13 cellular contexts compared by ENCODE assay signal in genomic region chr6:136669299-136669699, GRCh38.
DNase-seq lines count a peak whose midpoint lies in the region; ATAC-seq and TF ChIP-seq lines count a peak whose summit lies in the region.
"Had no signal": no experiment of that assay in that cellular context is flagged by ENCODE, and none has a peak within 500 bp of the region (broad histone marks: within the 10 kb centered on the region; RNA-seq: fewer than 3 reads in every experiment).

No MANE protein-coding gene starts in this region.

- peaks cover 15% of the 10 kb centered on the region for H3K36me3 Mint-ChIP-seq in mesothelial cell of epicardium

- H3K4me3 Mint-ChIP-seq in mesothelial cell of epicardium: no peak overlapping the region
- H3K4me3 Mint-ChIP-seq: naive B cell had no signal

- TF ChIP-seq CTCF in mesothelial cell of epicardium (IDR thresholded peaks at IDR 0.05; ENCODE audit: unreplicated experiment) (no peak), lower leg skin (IDR thresholded peaks at IDR 0.05) (no peak)

- intact Hi-C loops in lower leg skin (cut with DNase I; ENCODE audit: low total_unique reads): no loop called here

- WGBS in lower leg skin, 2 donors: 52 to 61% methylated on average over 3 of the region's 3 CpGs

- TF ChIP-seq POLR2A in lower leg skin (IDR thresholded peaks at IDR 0.05): no peak

- ATAC-seq in HG03280 (IDR thresholded peaks at IDR 0.05; ENCODE audit: unreplicated experiment) (no peak), HG03045 (IDR thresholded peaks at IDR 0.05; ENCODE audit: unreplicated experiment) (no peak)

- no peak overlapping the region for H3K4me3 ChIP-seq in lower leg skin (ENCODE audit: low read depth, poor library complexity, severe bottlenecking)

- peaks cover 17% of the 10 kb centered on the region for H3K4me1 Mint-ChIP-seq in mesothelial cell of epicardium
- H3K4me1 Mint-ChIP-seq: naive B cell had no signal

- H3K27ac Mint-ChIP-seq in mesothelial cell of epicardium: peak overlapping the region; percentile 86

- no peaks in the 10 kb centered on the region for H3K27me3 Mint-ChIP-seq in mesothelial cell of epicardium (ENCODE audit: low read depth)
- H3K27me3 Mint-ChIP-seq: naive B cell had no signal

- peaks cover 20% of the 10 kb centered on the region for H3K9me3 Mint-ChIP-seq in mesothelial cell of epicardium

- peak; percentile 20 for DNase-seq in COLO829 (ENCODE audit: low spot score)
- peak; percentile 49 for DNase-seq in NCI-H1105 treated with DMSO at 0.1 percent for 48 hours (lab: John Stamatoyannopoulos, UW)
- peak; percentile 49 for DNase-seq in dermis blood vessel endothelial cell
- no peak for DNase-seq in mesothelial cell of epicardium (ENCODE audit: low spot score in 2 of 2, unreplicated experiment in 2 of 2)
- DNase-seq in hypothalamus (lab: John Stamatoyannopoulos, UW): no peak
- no peak for DNase-seq in lower leg skin (ENCODE audit: low spot score in 2 of 2)
- DNase-seq: activated effector memory CD4-positive, alpha-beta T cell treated with Interleukin-2 at 50 U/mL for 16 hours; naive B cell; NCI-H774; stimulated activated CD4-positive, alpha-beta T cell treated with anti-CD3 and anti-CD28 coated beads, Interleukin-4, amount 100 ng/mL, for 1 hour; trophoblast cell had no signal

Comparison
In these comparisons a context has a peak if more than half of its experiments do, and no peak if none do; other contexts are left out.
1. DNase-seq: peak in COLO829 (single experiment), NCI-H1105 treated with DMSO at 0.1 percent for 48 hours (single experiment) and dermis blood vessel endothelial cell (single experiment); none in mesothelial cell of epicardium (0 of 2), hypothalamus (0 of 51) and lower leg skin (0 of 2).